27 cellular contexts compared by ENCODE assay signal in the genomic region with DNA sequence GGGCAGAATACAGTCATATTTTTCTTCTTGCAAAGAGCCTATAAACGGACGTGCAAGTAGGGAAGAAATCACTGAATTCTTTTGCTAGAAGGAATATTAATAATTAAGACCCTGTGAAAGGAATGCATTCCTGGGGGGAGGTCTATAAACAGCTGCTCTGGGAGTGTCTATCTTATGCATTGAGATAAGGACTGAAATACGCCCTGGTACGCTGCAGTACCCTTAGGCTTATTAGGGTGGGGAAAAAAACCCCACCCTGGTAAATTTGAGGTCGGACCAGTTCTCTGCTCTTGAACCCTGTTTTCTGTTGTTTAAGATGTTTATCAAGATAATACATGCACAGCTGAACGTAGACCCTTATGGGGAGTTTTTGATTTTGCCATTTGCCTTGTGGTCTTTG.
"Had no signal": no experiment of that assay in that cellular context is flagged by ENCODE, and none has a peak within 500 bp of the region (broad histone marks: within the 10 kb centered on the region; RNA-seq: fewer than 3 reads in every experiment).

No MANE protein-coding gene starts in this region.

- H3K4me1 Mint-ChIP-seq: mesothelial cell of epicardium; naive B cell; natural killer cell; stimulated activated naive B cell treated with anti-CD40 and anti-IgM and Interleukin-4, amounts not matched to agents 10 μg/mL and 1 μg/mL and 100 μg/mL, for 72 hours had no signal

- ATAC-seq: left cardiac atrium; left lobe of liver; left ventricle myocardium superior; lower lobe of right lung; natural killer cell; right cardiac atrium; sciatic nerve; stimulated activated naive B cell treated with anti-CD40 and anti-IgM and Interleukin-4, amounts not matched to agents 10 μg/mL and 1 μg/mL and 100 μg/mL, for 72 hours; stimulated activated naive CD8-positive, alpha-beta T cell treated with anti-CD3 and anti-CD28 coated beads, Interleukin-15, Interleukin-2, amounts not matched to agents 100 U/mL and 50 U/mL, for 24 hours; upper lobe of right lung had no signal

- H3K27me3 Mint-ChIP-seq: naive B cell, progenitor cell of endocrine pancreas had no signal

- H3K36me3 Mint-ChIP-seq: natural killer cell had no signal

- H3K27ac ChIP-seq: lower lobe of right lung, ovary, skin epidermis, stomach, testis, thyroid gland, upper lobe of right lung had no signal

- H3K27ac Mint-ChIP-seq: mesothelial cell of epicardium; natural killer cell; progenitor cell of endocrine pancreas; stimulated activated naive B cell treated with anti-CD40 and anti-IgM and Interleukin-4, amounts not matched to agents 10 μg/mL and 1 μg/mL and 100 μg/mL, for 72 hours had no signal

- H3K9me3 ChIP-seq: ovary, testis, thyroid gland had no signal

- H3K4me1 ChIP-seq: lower lobe of right lung, stomach, testis, thyroid gland, upper lobe of right lung had no signal

- H3K4me3 Mint-ChIP-seq: mesothelial cell of epicardium; natural killer cell; stimulated activated naive B cell treated with anti-CD40 and anti-IgM and Interleukin-4, amounts not matched to agents 10 μg/mL and 1 μg/mL and 100 μg/mL, for 72 hours had no signal

- H3K27me3 ChIP-seq: ovary, stomach, testis, thyroid gland, upper lobe of right lung had no signal

- H3K36me3 ChIP-seq: lower lobe of right lung, ovary, stomach, thyroid gland, upper lobe of right lung had no signal

- DNase-seq: hippocampal formation; kidney glomerular epithelial cell; left cardiac atrium; left ventricle myocardium superior; lower lobe of right lung; mammary epithelial cell; mesenchymal stem cell; naive B cell; natural killer cell; ovary; right cardiac atrium; stimulated activated CD4-positive, alpha-beta T cell treated with anti-CD3 and anti-CD28 coated beads, Interleukin-12 subunit alpha, Interleukin-12 subunit beta, amount 100 ng/mL, for 4 hours; stimulated activated CD4-positive, alpha-beta T cell treated with anti-CD3 and anti-CD28 coated beads, Interleukin-15, amount 100 ng/mL, for 24 hours; stimulated activated CD4-positive, alpha-beta T cell treated with anti-CD3 and anti-CD28 coated beads, Interleukin-2, amount 100 ng/mL, for 24 hours; stimulated activated CD4-positive, alpha-beta T cell treated with anti-CD3 and anti-CD28 coated beads, Interleukin-4, amount 100 ng/mL, for 1 hour; stimulated activated naive B cell treated with anti-CD40 and anti-IgM and Interleukin-4, amounts not matched to agents 10 μg/mL and 1 μg/mL and 100 μg/mL, for 72 hours; stimulated activated naive CD8-positive, alpha-beta T cell treated with anti-CD3 and anti-CD28 coated beads, Interleukin-15, Interleukin-2, amounts not matched to agents 100 U/mL and 50 U/mL, for 24 hours; stomach; testis; thyroid gland; trophoblast cell; upper lobe of right lung had no signal

- H3K4me3 ChIP-seq: lower lobe of right lung, ovary, skin epidermis, stomach, testis, thyroid gland, upper lobe of right lung had no signal
